13 cellular contexts compared by ENCODE assay signal in the genomic region with DNA sequence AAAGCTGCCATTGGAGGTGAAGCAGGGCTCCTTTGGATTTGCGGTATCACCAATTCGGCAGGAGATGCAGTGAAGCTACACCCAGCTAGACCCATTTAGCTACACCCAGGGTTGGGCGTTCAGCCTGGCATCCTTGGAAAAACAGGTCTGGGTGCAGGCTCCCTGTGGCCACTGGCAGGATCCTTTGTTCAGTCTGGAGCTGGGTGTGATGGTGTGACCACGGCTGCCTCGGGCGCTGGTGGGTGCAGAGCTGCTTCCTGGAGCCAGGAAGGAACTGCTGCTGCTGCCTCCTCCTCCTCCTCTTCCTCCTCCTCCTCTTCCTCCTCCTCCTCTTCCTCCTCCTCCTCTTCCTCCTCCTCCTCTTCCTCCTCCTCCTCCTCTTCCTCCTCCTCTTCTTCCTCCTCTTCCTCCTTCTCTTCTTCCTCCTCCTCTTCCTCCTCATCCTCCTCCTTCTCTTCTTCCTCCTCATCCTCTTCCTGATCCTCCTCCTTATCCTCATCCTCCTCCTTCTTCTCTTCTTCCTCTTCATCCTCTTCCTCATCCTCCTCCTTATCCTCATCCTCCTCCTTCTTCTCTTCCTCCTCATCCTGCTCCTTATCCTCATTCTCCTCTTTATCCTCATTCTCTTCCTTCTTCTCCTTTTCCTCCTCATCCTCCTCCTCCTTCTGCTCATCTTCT.
DNase-seq lines count a peak whose midpoint lies in the region; ATAC-seq, FAIRE-seq and TF ChIP-seq lines count a peak whose summit lies in the region.
"Had no signal": no experiment of that assay in that cellular context is flagged by ENCODE, and none has a peak within 500 bp of the region (broad histone marks: within the 10 kb centered on the region; RNA-seq: fewer than 3 reads in every experiment).

No MANE protein-coding gene starts in this region.

- H3K9me3 ChIP-seq in HEK293 (ENCODE audit: control insufficient read depth, insufficient read depth, low read depth, low read length) (no peaks in the 10 kb centered on the region), K562 (replicated peaks; ENCODE audit: control insufficient read depth, insufficient read depth, low read depth, low read length) (no peaks in the 10 kb centered on the region), neutrophil (no peaks in the 10 kb centered on the region)
- H3K9me3 ChIP-seq: thyroid gland had no signal

- FAIRE-seq in K562 (lab: Jason Lieb, UNC): no peak
- FAIRE-seq: keratinocyte had no signal

- intact Hi-C loops in activated CD4-positive, alpha-beta T cell treated with anti-CD3 and anti-CD28 coated beads, Interleukin-2, amount 10 ng/mL, durations not matched to agents 24 days and 14 days (cut with micrococcal nuclease): no loop called here
- intact Hi-C loops in K562 (cut with micrococcal nuclease): loop anchor here (5.0 kb wide), 1 partner anchor 126 kb away; no protein-coding TSS in a partner anchor

- in situ Hi-C loops in K562 (cut with MboI): no loop called here

- peaks cover 12% of the 10 kb centered on the region for H3K36me3 Mint-ChIP-seq in activated CD4-positive, alpha-beta T cell treated with anti-CD3 and anti-CD28 coated beads, Interleukin-2, amount 10 ng/mL, durations not matched to agents 24 days and 14 days (ENCODE audit: low read depth)

- H3K4me3 ChIP-seq in HEK293 (ENCODE audit: low read depth, low read length) (no peak overlapping the region), K562 (no peak overlapping the region), neutrophil (ENCODE audit: low read depth in 1 of 2, low read length in 1 of 2) (no peak overlapping the region)
- H3K4me3 ChIP-seq: thyroid gland had no signal

- TF ChIP-seq POLR2A in K562 (conservative IDR thresholded peaks at IDR 0.05): no peak

- H3K9me3 Mint-ChIP-seq in activated CD4-positive, alpha-beta T cell treated with anti-CD3 and anti-CD28 coated beads, Interleukin-2, amount 10 ng/mL, durations not matched to agents 24 days and 14 days: peaks cover 4% of the 10 kb centered on the region

- no peak for TF ChIP-seq RAD21 in K562 (CRISPR knock-in tag; conservative IDR thresholded peaks at IDR 0.05 in 1 of 2, IDR thresholded peaks at IDR 0.05 in 1 of 2)

- ATAC-seq in K562 (no peak), HG03439 (IDR thresholded peaks at IDR 0.05; ENCODE audit: unreplicated experiment) (no peak)
- ATAC-seq: WTC11 had no signal

- H3K27ac ChIP-seq in HEK293 (ENCODE audit: extremely low read depth, low read depth, low read length) (no peak overlapping the region), K562 (ENCODE audit: extremely low read depth, low read depth, low read length) (no peak overlapping the region), neutrophil (peak overlapping the region; percentile 76)
- H3K27ac ChIP-seq: thyroid gland had no signal

- TF ChIP-seq CTCF in HEK293 (tag by site-specific recombination; IDR thresholded peaks at IDR 0.05) (no peak), K562 (IDR thresholded peaks at IDR 0.05 in 2 of 3, conservative IDR thresholded peaks at IDR 0.05 in 1 of 3; ENCODE audit: insufficient read depth in 2 of 3, low read depth in 1 of 3, low read length in 3 of 3) (no peak), neutrophil (IDR thresholded peaks at IDR 0.05) (no peak)

- H3K27me3 ChIP-seq in K562 (ENCODE audit: control insufficient read depth in 2 of 2, insufficient read depth in 2 of 2, low read length in 2 of 2) (peaks cover 0 to 16% of the 10 kb centered on the region in 2 experiments; a peak in 2 of 5 replicates), neutrophil (no peaks in the 10 kb centered on the region)
- H3K27me3 ChIP-seq: thyroid gland had no signal

- CTCF ChIA-PET in HEK293 (lab: Yijun Ruan, JAX) (interaction anchor here (0.7 to 0.9 kb wide), 2 partner anchors 10 to 589 kb away, joined by 3 read pairs; no protein-coding TSS in a partner anchor), K562 (lab: Yijun Ruan, JAX; ENCODE audit: low intra/inter-chr PET ratio) (interaction anchor here (0.7 kb wide), 1 partner anchor 126 kb away, joined by 3 read pairs; no protein-coding TSS in a partner anchor)

- H3K4me2 ChIP-seq in K562 (ENCODE audit: insufficient read depth, low read length): no peak overlapping the region

- H3K9ac ChIP-seq in K562 (ENCODE audit: insufficient read depth in 1 of 2, low read depth in 2 of 2, low read length in 2 of 2): no peak overlapping the region

- POLR2A ChIA-PET in HEK293 (lab: Yijun Ruan, JAX) (no interaction called here), K562 (lab: Yijun Ruan, JAX) (no interaction called here)

- H3K79me2 ChIP-seq in K562 (ENCODE audit: control insufficient read depth, insufficient read depth, low read length): no peaks in the 10 kb centered on the region

- no peaks in the 10 kb centered on the region for H3K27me3 Mint-ChIP-seq in activated CD4-positive, alpha-beta T cell treated with anti-CD3 and anti-CD28 coated beads, Interleukin-2, amount 10 ng/mL, durations not matched to agents 24 days and 14 days

- H3K4me1 Mint-ChIP-seq in activated CD4-positive, alpha-beta T cell treated with anti-CD3 and anti-CD28 coated beads, Interleukin-2, amount 10 ng/mL, durations not matched to agents 24 days and 14 days: peaks cover 62% of the 10 kb centered on the region

- WGBS in K562 (ENCODE audit: insufficient coverage, low coverage, missing lambda C conversion rate): 7% methylated on average over 3 of the region's 6 CpGs

- H3K4me1 ChIP-seq in HEK293 (ENCODE audit: control insufficient read depth, insufficient read depth, low read length) (no peaks in the 10 kb centered on the region), K562 (replicated peaks in 1 of 2; ENCODE audit: control insufficient read depth in 2 of 2, insufficient read depth in 2 of 2, low read length in 2 of 2) (peaks cover 3 to 4% of the 10 kb centered on the region in 2 experiments; a peak in 2 of 5 replicates), neutrophil (ENCODE audit: control insufficient read depth in 1 of 2, insufficient read depth in 1 of 2, low read depth in 1 of 2, low read length in 1 of 2) (peaks cover 22 to 29% of the 10 kb centered on the region in 2 experiments)

- no peaks in the 10 kb centered on the region for H3K36me3 ChIP-seq in HEK293 (ENCODE audit: control insufficient read depth in 2 of 2, insufficient read depth in 1 of 2, low read length in 2 of 2)
- H3K36me3 ChIP-seq in K562 (ENCODE audit: control insufficient read depth, insufficient read depth, low read length): no peaks in the 10 kb centered on the region
- H3K36me3 ChIP-seq in neutrophil: no peaks in the 10 kb centered on the region
- H3K36me3 ChIP-seq: thyroid gland had no signal

- no peak overlapping the region for H2AFZ ChIP-seq in K562 (ENCODE audit: low read depth, low read length)

- no peaks in the 10 kb centered on the region for H4K20me1 ChIP-seq in K562 (replicated peaks; ENCODE audit: control insufficient read depth, insufficient read depth, low read length)

- no TSS peak for BruUV-seq in K562 (replicated peaks; lab: Mats Ljungman, UMichigan)

- H3K4me3 Mint-ChIP-seq in activated CD4-positive, alpha-beta T cell treated with anti-CD3 and anti-CD28 coated beads, Interleukin-2, amount 10 ng/mL, durations not matched to agents 24 days and 14 days: no peak overlapping the region
- H3K4me3 Mint-ChIP-seq: WTC11 had no signal

- no peak for TF ChIP-seq EP300 in K562 (IDR thresholded peaks at IDR 0.05; ENCODE audit: low read length)

- H3K27ac Mint-ChIP-seq in activated CD4-positive, alpha-beta T cell treated with anti-CD3 and anti-CD28 coated beads, Interleukin-2, amount 10 ng/mL, durations not matched to agents 24 days and 14 days: peak overlapping the region; percentile 65
- H3K27ac Mint-ChIP-seq: WTC11 had no signal

- no peak for DNase-seq in activated CD4-positive, alpha-beta T cell treated with anti-CD3 and anti-CD28 coated beads, Interleukin-2, amount 10 ng/mL, durations not matched to agents 24 days and 14 days
- DNase-seq in activated CD4-positive, alpha-beta T cell treated with anti-CD3 and anti-CD28 coated beads for 1 hour: no peak
- DNase-seq in K562 (ENCODE audit: extremely low read depth in 1 of 4, low spot score in 3 of 4) (no peak), middle frontal gyrus (ENCODE audit: extremely low spot score, low spot score) (no peak)
- DNase-seq in stimulated activated CD4-positive, alpha-beta T cell treated with anti-CD3 and anti-CD28 coated beads, Interleukin-2, amount 100 ng/mL, for 24 hours: no peak
- DNase-seq: glutamatergic neuron, NCI-H345, thyroid gland had no signal

- H3K9me1 ChIP-seq in K562 (ENCODE audit: control insufficient read depth, insufficient read depth, low read length): no peaks in the 10 kb centered on the region

TF ChIP-seq in HEK293, 187 proteins besides CTCF, POLR2A, EP300 and RAD21 (continues in another document):
- TF ChIP-seq, protein P1, sequence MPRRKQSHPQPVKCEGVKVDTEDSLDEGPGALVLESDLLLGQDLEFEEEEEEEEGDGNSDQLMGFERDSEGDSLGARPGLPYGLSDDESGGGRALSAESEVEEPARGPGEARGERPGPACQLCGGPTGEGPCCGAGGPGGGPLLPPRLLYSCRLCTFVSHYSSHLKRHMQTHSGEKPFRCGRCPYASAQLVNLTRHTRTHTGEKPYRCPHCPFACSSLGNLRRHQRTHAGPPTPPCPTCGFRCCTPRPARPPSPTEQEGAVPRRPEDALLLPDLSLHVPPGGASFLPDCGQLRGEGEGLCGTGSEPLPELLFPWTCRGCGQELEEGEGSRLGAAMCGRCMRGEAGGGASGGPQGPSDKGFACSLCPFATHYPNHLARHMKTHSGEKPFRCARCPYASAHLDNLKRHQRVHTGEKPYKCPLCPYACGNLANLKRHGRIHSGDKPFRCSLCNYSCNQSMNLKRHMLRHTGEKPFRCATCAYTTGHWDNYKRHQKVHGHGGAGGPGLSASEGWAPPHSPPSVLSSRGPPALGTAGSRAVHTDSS (tag by site-specific recombination; IDR thresholded peaks at IDR 0.05): peak; percentile 99
- peak; percentile 85 for TF ChIP-seq EGR2 (tag by site-specific recombination; IDR thresholded peaks at IDR 0.05; ENCODE audit: low read depth)
- no peak for TF ChIP-seq MZF1 (tag by site-specific recombination; IDR thresholded peaks at IDR 0.05; ENCODE audit: borderline replicate concordance)

TF ChIP-seq in K562, 482 proteins besides CTCF, POLR2A, EP300 and RAD21:
- TF ChIP-seq HEY1 (CRISPR knock-in tag; IDR thresholded peaks at IDR 0.05; ENCODE audit: borderline replicate concordance): no peak
- peak; percentile 96 for TF ChIP-seq ZNF263 (CRISPR knock-in tag; IDR thresholded peaks at IDR 0.05; ENCODE audit: borderline replicate concordance)
